In the genomic region with DNA sequence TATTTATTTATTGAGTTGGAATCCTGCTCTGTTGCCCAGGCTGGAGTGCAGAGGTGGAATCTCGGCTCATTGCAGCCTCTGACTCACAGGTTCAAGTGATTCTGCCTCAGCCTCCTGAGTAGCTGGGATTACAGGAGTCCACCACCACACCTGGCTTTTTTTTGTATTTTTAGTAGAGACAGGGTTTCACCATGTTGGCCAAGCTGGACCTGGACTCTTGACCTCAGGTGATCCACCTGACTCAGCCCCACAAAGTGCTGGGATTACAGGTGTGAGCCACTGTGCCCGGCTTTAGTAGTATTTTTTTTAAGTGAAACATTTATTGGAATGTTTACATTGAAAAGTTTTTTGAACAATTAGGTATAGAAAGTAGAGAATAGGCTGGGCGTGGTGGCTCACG, we compare ENCODE assay signal across 24 cellular contexts. TPM values are rescaled to one million over a fixed set of nuclear protein-coding genes. Genes with fewer than 3 reads are reported as not detected.
DNase-seq lines count a peak whose midpoint lies in the region; ATAC-seq, FAIRE-seq and TF ChIP-seq lines count a peak whose summit lies in the region.
"Had no signal": no experiment of that assay in that cellular context is flagged by ENCODE, and none has a peak within 500 bp of the region (broad histone marks: within the 10 kb centered on the region; RNA-seq: fewer than 3 reads in every experiment).

No MANE protein-coding gene starts in this region.

- H3K9me2 ChIP-seq in PC-3 (replicated peaks; ENCODE audit: low read length) = no peaks in the 10 kb centered on the region
- no peaks in the 10 kb centered on the region for H3K9me2 ChIP-seq in hepatocyte (replicated peaks; ENCODE audit: insufficient read depth)

- CTCF ChIA-PET in PC-3 (lab: Charles Lee) = interaction anchor here (0.7 kb wide), 1 partner anchor 43 kb away, joined by 4 read pairs; no protein-coding TSS in a partner anchor
- CTCF ChIA-PET in HepG2 (lab: Yijun Ruan, JAX; ENCODE audit: low intra/inter-chr PET ratio, low total read pairs) = no interaction called here

- ATAC-seq in PC-3 (no peak), HepG2 (no peak), HG03442 (IDR thresholded peaks at IDR 0.05; ENCODE audit: unreplicated experiment) (no peak), sciatic nerve (no peak)
- ATAC-seq: GM12878 had no signal

- intact Hi-C loops in PC-3 (cut with micrococcal nuclease) = loop anchor here (5.0 kb wide), 1 partner anchor 58 kb away; no protein-coding TSS in a partner anchor
- intact Hi-C loops in HepG2 (cut with micrococcal nuclease; ENCODE audit: unreplicated experiment) = no loop called here
- intact Hi-C loops in transverse colon (cut with DNase I; ENCODE audit: low total_unique reads) = no loop called here
- intact Hi-C loops in sciatic nerve (cut with DNase I) = no loop called here

- H2AFZ ChIP-seq in PC-3 (ENCODE audit: low read length) = no peak overlapping the region
- no peak overlapping the region for H2AFZ ChIP-seq in hepatocyte
- H2AFZ ChIP-seq in HepG2 (ENCODE audit: low read length) = no peak overlapping the region
- H2AFZ ChIP-seq: GM23248 had no signal

- no peak for TF ChIP-seq RAD21 in HepG2 (CRISPR knock-in tag; IDR thresholded peaks at IDR 0.05)

- H3K27ac ChIP-seq in PC-3 (ENCODE audit: low read length) (peak overlapping the region; percentile 27; the same call in 1 of the 2 replicates), hepatocyte (peak overlapping the region; percentile 9), HepG2 (ENCODE audit: extremely low read length, insufficient read depth, low read length) (no peak overlapping the region), transverse colon (peak overlapping the region in 2 of 4 donors; percentile 5 to 22)
- H3K27ac ChIP-seq: BLaER1, GM23248 had no signal

- H3K4me1 ChIP-seq in PC-3 (ENCODE audit: insufficient read depth, low read length) (peaks cover 14% of the 10 kb centered on the region), hepatocyte (ENCODE audit: insufficient read depth) (no peaks in the 10 kb centered on the region), HepG2 (ENCODE audit: insufficient read depth, low read length) (peaks cover 30% of the 10 kb centered on the region), transverse colon (no peaks in the 10 kb centered on the region)
- H3K4me1 ChIP-seq: HAP-1 had no signal

- no peaks in the 10 kb centered on the region for H3K27me3 ChIP-seq in PC-3 (ENCODE audit: low read length)
- H3K27me3 ChIP-seq in hepatocyte = no peaks in the 10 kb centered on the region
- no peaks in the 10 kb centered on the region; a peak in 1 of 5 replicates for H3K27me3 ChIP-seq in HepG2 (ENCODE audit: control insufficient read depth in 1 of 2, insufficient read depth in 2 of 2, low read length in 2 of 2)
- no peaks in the 10 kb centered on the region for H3K27me3 ChIP-seq in transverse colon
- H3K27me3 ChIP-seq: BLaER1 had no signal

- 86% methylated on average over 4 of the region's 4 CpGs for WGBS in hepatocyte (ENCODE audit: low lambda C conversion rate, missing lambda C conversion rate)
- 45% methylated on average over 4 of the region's 4 CpGs for WGBS in HepG2 (ENCODE audit: low lambda C conversion rate)
- 69 to 71% methylated on average over 4 of the region's 4 CpGs for WGBS in transverse colon (ENCODE audit: low coverage in 1 of 2), 2 donors

- no peaks in the 10 kb centered on the region for H3F3A ChIP-seq in PC-3 (ENCODE audit: low read length, unreplicated experiment)

- H3K79me2 ChIP-seq in PC-3 (ENCODE audit: low read length) (no peaks in the 10 kb centered on the region), hepatocyte (no peaks in the 10 kb centered on the region), HepG2 (ENCODE audit: insufficient read depth, low read length) (no peaks in the 10 kb centered on the region)

- TF ChIP-seq CTCF in PC-3 (conservative IDR thresholded peaks at IDR 0.05; ENCODE audit: low read depth, low read length) = no peak
- no peak for TF ChIP-seq CTCF in hepatocyte (IDR thresholded peaks at IDR 0.05; ENCODE audit: poor library complexity)
- no peak for TF ChIP-seq CTCF in HepG2 (CRISPR knock-in tag; IDR thresholded peaks at IDR 0.05)
- TF ChIP-seq CTCF in transverse colon (IDR thresholded peaks at IDR 0.05) = no peak

- no peak for TF ChIP-seq POLR2A in HepG2 (IDR thresholded peaks at IDR 0.05; ENCODE audit: insufficient read depth in 1 of 2, low read depth in 2 of 2, low read length in 2 of 2)
- no peak for TF ChIP-seq POLR2A in transverse colon (IDR thresholded peaks at IDR 0.05)

- H3K9me3 ChIP-seq in PC-3 (ENCODE audit: low read length) (no peaks in the 10 kb centered on the region), hepatocyte (ENCODE audit: low read depth) (no peaks in the 10 kb centered on the region), HepG2 (ENCODE audit: low read length) (no peaks in the 10 kb centered on the region), transverse colon (no peaks in the 10 kb centered on the region)
- H3K9me3 ChIP-seq: BLaER1, HAP-1 had no signal

- H4K20me1 ChIP-seq in PC-3 (ENCODE audit: low read length) (no peaks in the 10 kb centered on the region), hepatocyte (ENCODE audit: insufficient read depth, poor library complexity, severe bottlenecking) (no peaks in the 10 kb centered on the region), HepG2 (ENCODE audit: insufficient read depth, low read length) (no peaks in the 10 kb centered on the region)
- H4K20me1 ChIP-seq: BLaER1 had no signal

- H3K4me2 ChIP-seq in PC-3 (ENCODE audit: low read length) (0 out of 2 replicates have a peak overlapping the region, but pooled peaks have one; percentile 27), hepatocyte (no peak overlapping the region), HepG2 (ENCODE audit: low read depth, low read length) (no peak overlapping the region)
- H3K4me2 ChIP-seq: BLaER1 had no signal

- H3K36me3 ChIP-seq in PC-3 (ENCODE audit: low read depth, low read length) = peaks cover 4% of the 10 kb centered on the region; the same call in 1 of the 2 replicates
- no peaks in the 10 kb centered on the region for H3K36me3 ChIP-seq in hepatocyte (replicated peaks; ENCODE audit: insufficient read depth, low read depth)
- no peaks in the 10 kb centered on the region for H3K36me3 ChIP-seq in HepG2 (replicated peaks in 1 of 2; ENCODE audit: control insufficient read depth in 1 of 2, insufficient read depth in 2 of 2, low read length in 2 of 2)
- no peaks in the 10 kb centered on the region for H3K36me3 ChIP-seq in transverse colon

- DNase-seq in PC-3 = peak; percentile 25
- no peak for DNase-seq in hepatocyte (ENCODE audit: low spot score)
- no peak for DNase-seq in HepG2 (ENCODE audit: low spot score)
- peak; percentile 37 for DNase-seq in transverse colon
- no peak for DNase-seq in NCI-H2081 treated with DMSO at 0.1 percent for 48 hours (lab: John Stamatoyannopoulos, UW)
- no peak for DNase-seq in sciatic nerve (ENCODE audit: low spot score)
- DNase-seq: 8988T; CD4-positive, alpha-beta memory T cell; DMS153; DND-41; EL; GM23248 had no signal

- in situ Hi-C loops in HepG2 (cut with HindIII; ENCODE audit: extremely low pct_ligation_motif_present, low pct_unique_long_range_greater_than_20kb) = no loop called here
- in situ Hi-C loops in transverse colon (cut with MboI; ENCODE audit: low pct_ligation_motif_present in 1 of 4, low pct_unique_long_range_greater_than_20kb in 1 of 4, low sequenced_read_pairs in 3 of 4) = no loop called here

- H3K9ac ChIP-seq in PC-3 (ENCODE audit: low read length) (no peak overlapping the region), HepG2 (ENCODE audit: insufficient read depth, low read depth, low read length) (no peak overlapping the region)
- H3K9ac ChIP-seq: BLaER1, GM23248 had no signal

- no peak overlapping the region for H3K4me3 ChIP-seq in PC-3 (ENCODE audit: low read length)
- no peak overlapping the region for H3K4me3 ChIP-seq in hepatocyte
- no peak overlapping the region for H3K4me3 ChIP-seq in HepG2 (replicated peaks in 1 of 3; ENCODE audit: insufficient read depth in 1 of 3, low read depth in 2 of 3, low read length in 3 of 3)
- no peak overlapping the region for H3K4me3 ChIP-seq in transverse colon
- H3K4me3 ChIP-seq: BLaER1, GM12878, GM23248, HAP-1 had no signal

- BruUV-seq in PC-3 (replicated peaks; lab: Mats Ljungman, UMichigan) (no TSS peak), HepG2 (replicated peaks; lab: Mats Ljungman, UMichigan) (no TSS peak)

- POLR2A ChIA-PET in PC-3 (lab: Charles Lee; ENCODE audit: unreplicated experiment) (no interaction called here), HepG2 (lab: Yijun Ruan, JAX) (interaction anchor here (0.6 to 1.4 kb wide), 3 partner anchors 13 to 26 kb away, joined by 3 to 7 read pairs (median 3); no protein-coding TSS in a partner anchor)

- FAIRE-seq in HepG2 (lab: Jason Lieb, UNC) = no peak
- FAIRE-seq: GM12878, GM19239, HTR-8/SVneo had no signal

- TF ChIP-seq EP300 in HepG2 (IDR thresholded peaks at IDR 0.05; ENCODE audit: low read depth in 2 of 2, low read length in 2 of 2) (no peak), HepG2 (CRISPR knock-in tag; IDR thresholded peaks at IDR 0.05; ENCODE audit: borderline replicate concordance) (no peak), transverse colon (IDR thresholded peaks at IDR 0.05; ENCODE audit: low read depth) (no peak)

RNA-seq across cellular contexts. Expression of gene SLC20A1, which starts 23.9 kb away (rescaled TPM):
- 209 and 257 TPM in 2 replicates for total RNA-seq in PC-3 (2014; rRNA removed)
- 106 and 135 TPM in 2 replicates for total RNA-seq in hepatocyte
- 63.6 and 66.7 TPM in 2 replicates for polyA plus RNA-seq in hepatocyte
- total RNA-seq in HepG2 (2016; rRNA removed; fragmentation: Illumina TruSeq; extraction: Trizol) = 60.1 and 85.9 TPM in 2 replicates
- total RNA-seq in HepG2 (2016; cell fraction: cytosol; rRNA removed; fragmentation: Illumina TruSeq; extraction: Trizol; ENCODE audit: low read depth) = 12.7 and 13.6 TPM in 2 replicates
- total RNA-seq in HepG2 (2016; cell fraction: insoluble cytoplasmic fraction; rRNA removed; fragmentation: Illumina TruSeq; extraction: Trizol) = 58.0 and 89.3 TPM in 2 replicates
- total RNA-seq in HepG2 (2016; cell fraction: membrane; rRNA removed; fragmentation: Illumina TruSeq; extraction: Trizol) = 41.9 and 44.0 TPM in 2 replicates
- total RNA-seq in HepG2 (2016; cell fraction: nucleus; rRNA removed; fragmentation: Illumina TruSeq; extraction: Trizol) = 130 and 144 TPM in 2 replicates
- 54.0 and 70.6 TPM in 2 replicates for polyA plus RNA-seq in HepG2 (2011; rRNA removed)
- polyA plus RNA-seq in HepG2 (2011; cell fraction: cytosol; rRNA removed) = 47.5 and 83.7 TPM in 2 replicates
- polyA plus RNA-seq in HepG2 (2011; cell fraction: nucleus; rRNA removed) = 80.6 and 124 TPM in 2 replicates
- 121 and 142 TPM in 2 replicates for polyA plus RNA-seq in HepG2 (2012)
- polyA plus RNA-seq in HepG2 (2016; cell fraction: cytosol; fragmentation: Illumina TruSeq; extraction: Trizol; ENCODE audit: low read depth) = 7.3 and 8.2 TPM in 2 replicates
- 42.8 and 44.4 TPM in 2 replicates for polyA plus RNA-seq in HepG2 (2016; cell fraction: insoluble cytoplasmic fraction; fragmentation: Illumina TruSeq; extraction: Trizol; ENCODE audit: low read depth)
- polyA plus RNA-seq in HepG2 (2016; cell fraction: membrane; fragmentation: Illumina TruSeq; extraction: Trizol; ENCODE audit: low read depth) = 21.0 and 21.5 TPM in 2 replicates
- polyA plus RNA-seq in HepG2 (2016; cell fraction: nucleus; fragmentation: Illumina TruSeq; extraction: Trizol; ENCODE audit: insufficient read depth, low read depth) = 155 and 157 TPM in 2 replicates
- polyA minus RNA-seq in HepG2 (2011; rRNA and poly(A)+ RNA removed; ENCODE audit: low replicate concordance) = 36.0 and 75.9 TPM in 2 replicates
- polyA minus RNA-seq in HepG2 (2011; cell fraction: cytosol; rRNA and poly(A)+ RNA removed) = 63.7 and 90.7 TPM in 2 replicates
- polyA minus RNA-seq in HepG2 (2011; cell fraction: nucleus; rRNA and poly(A)+ RNA removed) = 154 and 209 TPM in 2 replicates
- 100 to 1,000 TPM in 3 of 4 donors, 1 to 10 TPM in 1; 9.4 to 173 (median 148) TPM for total RNA-seq in transverse colon
- total RNA-seq in sciatic nerve = 51.1 TPM

RNA-seq across cellular contexts. Expression of gene NT5DC4, which starts 51.2 kb away (rescaled TPM):
- total RNA-seq in PC-3 (2014; rRNA removed) = 0.04 TPM in 1 of 2 replicates, not detected in the other
- total RNA-seq in hepatocyte = 1.2 and 2.7 TPM in 2 replicates
- 0.79 and 2.3 TPM in 2 replicates for polyA plus RNA-seq in hepatocyte
- 2.4 and 4.2 TPM in 2 replicates for total RNA-seq in HepG2 (2016; rRNA removed; fragmentation: Illumina TruSeq; extraction: Trizol)
- total RNA-seq in HepG2 (2016; cell fraction: cytosol; rRNA removed; fragmentation: Illumina TruSeq; extraction: Trizol; ENCODE audit: low read depth) = 0.30 and 0.35 TPM in 2 replicates
- total RNA-seq in HepG2 (2016; cell fraction: insoluble cytoplasmic fraction; rRNA removed; fragmentation: Illumina TruSeq; extraction: Trizol) = 0.24 and 3.4 TPM in 2 replicates
- 2.8 and 6.4 TPM in 2 replicates for total RNA-seq in HepG2 (2016; cell fraction: membrane; rRNA removed; fragmentation: Illumina TruSeq; extraction: Trizol)
- total RNA-seq in HepG2 (2016; cell fraction: nucleus; rRNA removed; fragmentation: Illumina TruSeq; extraction: Trizol) = 2.9 and 7.5 TPM in 2 replicates
- polyA plus RNA-seq in HepG2 (2011; rRNA removed) = 0.04 and 0.07 TPM in 2 replicates
- not detected in 2 replicates for polyA plus RNA-seq in HepG2 (2011; cell fraction: cytosol; rRNA removed)
- 0.14 TPM in 2 replicates for polyA plus RNA-seq in HepG2 (2011; cell fraction: nucleus; rRNA removed)
- 0.30 TPM in 1 of 2 replicates, not detected in the other for polyA plus RNA-seq in HepG2 (2012)
- 0.94 and 5.4 TPM in 2 replicates for polyA plus RNA-seq in HepG2 (2016; cell fraction: cytosol; fragmentation: Illumina TruSeq; extraction: Trizol; ENCODE audit: low read depth)
- 0.35 and 2.3 TPM in 2 replicates for polyA plus RNA-seq in HepG2 (2016; cell fraction: insoluble cytoplasmic fraction; fragmentation: Illumina TruSeq; extraction: Trizol; ENCODE audit: low read depth)
- 0.14 and 0.24 TPM in 2 replicates for polyA plus RNA-seq in HepG2 (2016; cell fraction: membrane; fragmentation: Illumina TruSeq; extraction: Trizol; ENCODE audit: low read depth)
- polyA plus RNA-seq in HepG2 (2016; cell fraction: nucleus; fragmentation: Illumina TruSeq; extraction: Trizol; ENCODE audit: insufficient read depth, low read depth) = 0.69 and 1.0 TPM in 2 replicates
- polyA minus RNA-seq in HepG2 (2011; rRNA and poly(A)+ RNA removed; ENCODE audit: low replicate concordance) = not detected in 2 replicates
- not detected in 2 replicates for polyA minus RNA-seq in HepG2 (2011; cell fraction: cytosol; rRNA and poly(A)+ RNA removed)
- 1.7 TPM in 1 of 2 replicates, not detected in the other for polyA minus RNA-seq in HepG2 (2011; cell fraction: nucleus; rRNA and poly(A)+ RNA removed)
- total RNA-seq in transverse colon = not detected
- not detected for total RNA-seq in sciatic nerve
- total RNA-seq: A673; CD4-positive, alpha-beta memory T cell; G401; GM23248; H4 had no signal
- polyA plus RNA-seq: AG04450; CD14-positive monocyte; CD4-positive, alpha-beta memory T cell; GM23248; IgD-negative memory B cell had no signal

Comparison
In these comparisons a context has a peak if more than half of its experiments do, and no peak if none do; other contexts are left out.
1. DNase-seq: peak in PC-3 (single experiment) and transverse colon (single experiment); none in hepatocyte (single experiment), HepG2 (single experiment), NCI-H2081 treated with DMSO at 0.1 percent for 48 hours (single experiment) and sciatic nerve (single experiment).